Comparison of ENCODE assay signal across 1 cellular context in genomic region chr1:51469518-51469917, GRCh38.
TF ChIP-seq lines count a peak whose summit lies in the region.

No MANE protein-coding gene starts in this region.

TF ChIP-seq in K562, 482 proteins besides CTCF, POLR2A, EP300 and RAD21 (continued from another document):
- TF ChIP-seq HBP1 (CRISPR knock-in tag; IDR thresholded peaks at IDR 0.05) (0 out of 2 replicates have a peak, but pooled peaks have one; percentile 50), ATF1 (CRISPR knock-in tag; IDR thresholded peaks at IDR 0.05) (no peak), ATF1 (tag; IDR thresholded peaks at IDR 0.05) (peak; percentile 70), ZBTB33 (CRISPR knock-in tag; IDR thresholded peaks at IDR 0.05) (no peak), MAFK (IDR thresholded peaks at IDR 0.05; ENCODE audit: low read length) (no peak), IFI16 (CRISPR knock-in tag; IDR thresholded peaks at IDR 0.05) (no peak), SMARCE1 (IDR thresholded peaks at IDR 0.05) (peak; percentile 56; the same call in 1 of the 2 replicates), ZNF24 (IDR thresholded peaks at IDR 0.05) (peak; percentile 82), ZEB2 (IDR thresholded peaks at IDR 0.05) (peak; percentile 69; the same call in 1 of the 2 replicates), HDAC1 (IDR thresholded peaks at IDR 0.05) (peak in 1 of 2 experiments; percentile 85; a peak in 2 of 4 replicates), USF1 (CRISPR knock-in tag; IDR thresholded peaks at IDR 0.05) (no peak), BRD9 (IDR thresholded peaks at IDR 0.05; ENCODE audit: low read depth, partially characterized antibody) (no peak), SMC3 (conservative IDR thresholded peaks at IDR 0.05; ENCODE audit: insufficient read depth, low read depth, low read length) (no peak), ATF3 (IDR thresholded peaks at IDR 0.05) (peak; percentile 74; the same call in 1 of the 2 replicates), ATF3 (CRISPR knock-in tag; conservative IDR thresholded peaks at IDR 0.05) (no peak), BRD4 (IDR thresholded peaks at IDR 0.05) (no peak), CBFA2T2 (conservative IDR thresholded peaks at IDR 0.05) (peak; percentile 38; the same call in 1 of the 2 replicates), EHMT2 (IDR thresholded peaks at IDR 0.05) (peak; percentile 62; the same call in 1 of the 2 replicates), KDM1A (IDR thresholded peaks at IDR 0.05) (peak in 1 of 2 experiments; percentile 75; a peak in 3 of 4 replicates), ZNF398 (CRISPR knock-in tag; IDR thresholded peaks at IDR 0.05) (no peak), E2F1 (CRISPR knock-in tag; IDR thresholded peaks at IDR 0.05) (no peak), CEBPG (CRISPR knock-in tag; IDR thresholded peaks at IDR 0.05) (peak; percentile 42; the same call in 1 of the 2 replicates), CEBPG (tag; conservative IDR thresholded peaks at IDR 0.05 in 1 of 2, IDR thresholded peaks at IDR 0.05 in 1 of 2) (peak in 1 of 2 experiments; percentile 60; a peak in 3 of 4 replicates), ZNF77 (CRISPR knock-in tag; IDR thresholded peaks at IDR 0.05) (no peak), NCOR1 (IDR thresholded peaks at IDR 0.05) (peak; percentile 29; the same call in 1 of the 2 replicates), PKNOX1 (IDR thresholded peaks at IDR 0.05) (peak; percentile 76), MAZ (CRISPR knock-in tag; conservative IDR thresholded peaks at IDR 0.05 in 1 of 2, IDR thresholded peaks at IDR 0.05 in 1 of 2) (0 out of 4 replicates have a peak, but pooled peaks of 1 of the 2 experiments have one; percentile 12)
